ENCODE assay signal across 1 cellular context in genomic region chr16:3317315-3317999, GRCh38.
TF ChIP-seq lines count a peak whose summit lies in the region.

No MANE protein-coding gene starts in this region.

TF ChIP-seq in HEK293, 187 proteins besides CTCF, POLR2A, EP300 and RAD21 (continued from another document):
- no peak for TF ChIP-seq ZNF362 (tag by site-specific recombination; IDR thresholded peaks at IDR 0.05)
- peak; percentile 68; the same call in 1 of the 2 replicates for TF ChIP-seq ZNF2 (tag by site-specific recombination; IDR thresholded peaks at IDR 0.05)
- 0 out of 2 replicates have a peak, but pooled peaks have one; percentile 50 for TF ChIP-seq ZNF324 (tag by site-specific recombination; IDR thresholded peaks at IDR 0.05)
- peak; percentile 50; the same call in 1 of the 2 replicates for TF ChIP-seq ZNF558 (tag by site-specific recombination; IDR thresholded peaks at IDR 0.05)
- peak; percentile 99 for TF ChIP-seq TRIM28 (IDR thresholded peaks at IDR 0.05; ENCODE audit: borderline replicate concordance, low read length)
- no peak for TF ChIP-seq SALL2 (tag by site-specific recombination; IDR thresholded peaks at IDR 0.05; ENCODE audit: borderline replicate concordance)
- peak; percentile 18 for TF ChIP-seq ZNF510 (tag by site-specific recombination; IDR thresholded peaks at IDR 0.05; ENCODE audit: insufficient replicate concordance)
- TF ChIP-seq ZNF280C (tag by site-specific recombination; IDR thresholded peaks at IDR 0.05) = peak; percentile 72; the same call in 1 of the 2 replicates
- TF ChIP-seq ZNF37A (tag by site-specific recombination; IDR thresholded peaks at IDR 0.05) = no peak
